24 cellular contexts compared by ENCODE assay signal in the genomic region with DNA sequence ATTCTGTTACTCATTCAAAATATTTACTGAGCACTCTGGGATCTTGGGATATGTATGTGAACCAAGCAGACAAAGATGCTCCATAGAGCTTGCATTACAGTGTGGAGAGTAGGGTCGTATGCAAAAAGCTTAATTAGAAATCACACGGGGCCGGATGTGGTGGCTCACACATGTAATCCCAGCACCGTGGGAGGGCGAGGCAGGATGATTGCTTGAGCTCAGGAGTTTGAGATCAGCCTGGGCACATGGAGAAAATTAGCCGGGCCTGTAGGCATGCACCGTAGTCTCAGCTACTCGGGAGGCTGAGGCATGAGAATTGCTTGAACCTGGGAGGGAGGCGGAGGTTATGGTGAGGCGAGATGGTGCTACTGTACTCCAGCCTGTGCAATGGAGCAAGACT.
DNase-seq lines count a peak whose midpoint lies in the region; ATAC-seq, FAIRE-seq and TF ChIP-seq lines count a peak whose summit lies in the region.
"Had no signal": no experiment of that assay in that cellular context is flagged by ENCODE, and none has a peak within 500 bp of the region (broad histone marks: within the 10 kb centered on the region; RNA-seq: fewer than 3 reads in every experiment).

No MANE protein-coding gene starts in this region.

- H3K4me2 ChIP-seq in GM23248 (ENCODE audit: unreplicated experiment) (no peak overlapping the region), PC-3 (ENCODE audit: low read length) (no peak overlapping the region)

- intact Hi-C loops in PC-3 (cut with micrococcal nuclease) = no loop called here

- H3K27me3 Mint-ChIP-seq in immature natural killer cell (ENCODE audit: low read depth in 3 of 3) = peaks cover 0 to 2% (median 0%) of the 10 kb centered on the region in 3 donors

- no peaks in the 10 kb centered on the region for H3K4me1 ChIP-seq in GM23248 (ENCODE audit: insufficient read depth)
- no peaks in the 10 kb centered on the region for H3K4me1 ChIP-seq in PC-3 (ENCODE audit: insufficient read depth, low read length)
- H3K4me1 ChIP-seq in Peyer's patch = no peaks in the 10 kb centered on the region

- H3K27ac Mint-ChIP-seq in immature natural killer cell = no peak overlapping the region
- H3K27ac Mint-ChIP-seq: CD8-positive, alpha-beta memory T cell; H9 had no signal

- no peaks in the 10 kb centered on the region for H3F3A ChIP-seq in GM23248 (ENCODE audit: insufficient read depth)
- H3F3A ChIP-seq in PC-3 (ENCODE audit: low read length, unreplicated experiment) = no peaks in the 10 kb centered on the region

- no peak overlapping the region for H3K4me3 Mint-ChIP-seq in immature natural killer cell
- H3K4me3 Mint-ChIP-seq: CD8-positive, alpha-beta memory T cell; H9 had no signal

- POLR2A ChIA-PET in PC-3 (lab: Charles Lee; ENCODE audit: unreplicated experiment) = no interaction called here

- H3K9me3 ChIP-seq in GM23248 (ENCODE audit: low read depth) = no peaks in the 10 kb centered on the region
- H3K9me3 ChIP-seq in PC-3 (ENCODE audit: low read length) = no peaks in the 10 kb centered on the region
- no peaks in the 10 kb centered on the region for H3K9me3 ChIP-seq in Peyer's patch

- in situ Hi-C loops in GM23248 (cut with MboI) = no loop called here

- 79 to 81% methylated on average over 10 of the region's 10 CpGs for WGBS in GM23248 (ENCODE audit: low coverage in 1 of 2, low lambda C conversion rate in 2 of 2, missing lambda C conversion rate in 2 of 2), 2 experiments

- peak; percentile 26 for DNase-seq in GM23248
- DNase-seq in PC-3 = peak; percentile 10
- DNase-seq in bronchial epithelial cell (ENCODE audit: low read depth) = peak; percentile 4
- no peak for DNase-seq in immature natural killer cell
- no peak for DNase-seq in Peyer's patch
- DNase-seq: ACHN; AML-193; C1 segment of cervical spinal cord; Calu3; CD8-positive, alpha-beta memory T cell; DMS153; GF-D8; H9; KG1; NCI-H1105 treated with DMSO at 0.1 percent for 48 hours; NCI-H1694; NCI-H2081; NCI-H2171; NCI-H345; NCI-H526; RPMI8226; T-helper 1 cell had no signal

- H3K36me3 ChIP-seq in GM23248 (ENCODE audit: low read depth) (no peaks in the 10 kb centered on the region), PC-3 (ENCODE audit: low read depth, low read length) (no peaks in the 10 kb centered on the region), bronchial epithelial cell (ENCODE audit: control insufficient read depth, insufficient read depth, low read length) (no peaks in the 10 kb centered on the region), Peyer's patch (no peaks in the 10 kb centered on the region)

- H3K27ac ChIP-seq in GM23248 = no peak overlapping the region
- H3K27ac ChIP-seq in PC-3 (ENCODE audit: low read length) = no peak overlapping the region
- H3K27ac ChIP-seq in Peyer's patch = no peak overlapping the region

- H3K79me2 ChIP-seq in GM23248 (ENCODE audit: insufficient read depth) (no peaks in the 10 kb centered on the region), PC-3 (ENCODE audit: low read length) (no peaks in the 10 kb centered on the region)

- no peaks in the 10 kb centered on the region for H3K27me3 ChIP-seq in GM23248 (replicated peaks; ENCODE audit: insufficient read depth)
- H3K27me3 ChIP-seq in PC-3 (ENCODE audit: low read length) = no peaks in the 10 kb centered on the region
- no peaks in the 10 kb centered on the region for H3K27me3 ChIP-seq in bronchial epithelial cell (ENCODE audit: control insufficient read depth, insufficient read depth, low read length)
- H3K27me3 ChIP-seq in Peyer's patch = no peaks in the 10 kb centered on the region

- H3K4me1 Mint-ChIP-seq in immature natural killer cell = no peaks in the 10 kb centered on the region
- H3K4me1 Mint-ChIP-seq: CD8-positive, alpha-beta memory T cell had no signal

- TF ChIP-seq CTCF in PC-3 (conservative IDR thresholded peaks at IDR 0.05; ENCODE audit: low read depth, low read length) (no peak), bronchial epithelial cell (IDR thresholded peaks at IDR 0.05; ENCODE audit: insufficient read depth, low read length, severe bottlenecking) (no peak), Peyer's patch (IDR thresholded peaks at IDR 0.05) (no peak)

- no peaks in the 10 kb centered on the region for H3K9me2 ChIP-seq in GM23248 (ENCODE audit: insufficient read depth)
- no peaks in the 10 kb centered on the region; the same call in 1 of the 2 replicates for H3K9me2 ChIP-seq in PC-3 (replicated peaks; ENCODE audit: low read length)

- no peak overlapping the region for H3K4me3 ChIP-seq in GM23248
- H3K4me3 ChIP-seq in PC-3 (ENCODE audit: low read length) = no peak overlapping the region
- H3K4me3 ChIP-seq in bronchial epithelial cell (ENCODE audit: low read depth, low read length) = no peak overlapping the region
- no peak overlapping the region for H3K4me3 ChIP-seq in Peyer's patch

- H2AFZ ChIP-seq in GM23248 (no peak overlapping the region), PC-3 (ENCODE audit: low read length) (no peak overlapping the region)

- H3K9ac ChIP-seq in GM23248 (no peak overlapping the region), PC-3 (ENCODE audit: low read length) (no peak overlapping the region)

- FAIRE-seq in bronchial epithelial cell (lab: Jason Lieb, UNC) = no peak

- TF ChIP-seq POLR2A in Peyer's patch (IDR thresholded peaks at IDR 0.05) = no peak

- no TSS peak for BruUV-seq in PC-3 (replicated peaks; lab: Mats Ljungman, UMichigan)

- no peak for ATAC-seq in PC-3
- no peak for ATAC-seq in GM21786 (IDR thresholded peaks at IDR 0.05; ENCODE audit: unreplicated experiment)
- ATAC-seq in GM19452 (IDR thresholded peaks at IDR 0.05; ENCODE audit: unreplicated experiment) = no peak

- CTCF ChIA-PET in PC-3 (lab: Charles Lee) = no interaction called here

- H4K20me1 ChIP-seq in GM23248 (ENCODE audit: insufficient read depth) (no peaks in the 10 kb centered on the region), PC-3 (ENCODE audit: low read length) (no peaks in the 10 kb centered on the region)

- H3K36me3 Mint-ChIP-seq in immature natural killer cell = no peaks in the 10 kb centered on the region
- H3K36me3 Mint-ChIP-seq: CD8-positive, alpha-beta memory T cell had no signal

- H3K9me3 Mint-ChIP-seq in immature natural killer cell = peaks cover 0 to 10% (median 4%) of the 10 kb centered on the region in 6 donors
- H3K9me3 Mint-ChIP-seq: H9 had no signal

Comparison
In these comparisons a context has a peak if more than half of its experiments do, and no peak if none do; other contexts are left out.
1. DNase-seq: peak in GM23248 (single experiment), PC-3 (single experiment) and bronchial epithelial cell (single experiment); none in immature natural killer cell (0 of 3) and Peyer's patch (0 of 3).